19 cellular contexts compared by ENCODE assay signal in genomic region chr10:18334116-18334867, GRCh38.
A peak's percentile ranks its signal among the peaks of the same experiment; 100 is the strongest.
DNase-seq lines count a peak whose midpoint lies in the region; ATAC-seq and TF ChIP-seq lines count a peak whose summit lies in the region.
"Had no signal": no experiment of that assay in that cellular context is flagged by ENCODE, and none has a peak within 500 bp of the region (broad histone marks: within the 10 kb centered on the region; RNA-seq: fewer than 3 reads in every experiment).

No MANE protein-coding gene starts in this region.

- H3K79me2 ChIP-seq in fibroblast of lung (ENCODE audit: control insufficient read depth, insufficient read depth, low read length), result no peaks in the 10 kb centered on the region

- H3K36me3 ChIP-seq in fibroblast of lung (ENCODE audit: control insufficient read depth, insufficient read depth, low read length), result no peaks in the 10 kb centered on the region
- H3K36me3 ChIP-seq in left lung, result no peaks in the 10 kb centered on the region
- no peaks in the 10 kb centered on the region for H3K36me3 ChIP-seq in tibial artery
- H3K36me3 ChIP-seq: SJCRH30 had no signal

- H3K4me1 ChIP-seq in fibroblast of lung (ENCODE audit: control insufficient read depth, extremely low read depth, insufficient read depth, low read length) (no peaks in the 10 kb centered on the region), left lung (no peaks in the 10 kb centered on the region), tibial artery (peaks cover 0 to 29% (median 11%) of the 10 kb centered on the region in 4 donors)
- H3K4me1 ChIP-seq: SJCRH30 had no signal

- no peaks in the 10 kb centered on the region for H4K20me1 ChIP-seq in fibroblast of lung (ENCODE audit: control insufficient read depth, extremely low read depth, insufficient read depth, low read length)

- peak overlapping the region in 2 of 4 experiments; percentile 40 to 51 for H3K4me3 ChIP-seq in fibroblast of lung (replicated peaks in 1 of 4; ENCODE audit: control extremely low read depth in 1 of 4, insufficient read depth in 1 of 4, low read depth in 3 of 4, low read length in 4 of 4)
- H3K4me3 ChIP-seq in left lung, result no peak overlapping the region
- H3K4me3 ChIP-seq in tibial artery, result peak overlapping the region; percentile 35 to 37
- H3K4me3 ChIP-seq: SJCRH30 had no signal

- H3K9me3 ChIP-seq in fibroblast of lung (ENCODE audit: control insufficient read depth, insufficient read depth, low read depth, low read length) (no peaks in the 10 kb centered on the region), left lung (no peaks in the 10 kb centered on the region), tibial artery (no peaks in the 10 kb centered on the region)
- H3K9me3 ChIP-seq: SJCRH30 had no signal

- H3K4me2 ChIP-seq in fibroblast of lung (ENCODE audit: extremely low read depth, insufficient read depth, low read length), result peak overlapping the region; percentile 75

- TF ChIP-seq CTCF in fibroblast of lung (conservative IDR thresholded peaks at IDR 0.05 in 1 of 2, IDR thresholded peaks at IDR 0.05 in 1 of 2; ENCODE audit: low read depth in 1 of 2, low read length in 2 of 2), result no peak
- TF ChIP-seq CTCF in left lung (IDR thresholded peaks at IDR 0.05), result no peak
- no peak for TF ChIP-seq CTCF in tibial artery (IDR thresholded peaks at IDR 0.05)

- H3K27ac ChIP-seq in fibroblast of lung (ENCODE audit: insufficient read depth, low read length) (no peak overlapping the region), left lung (peak overlapping the region in 1 of 2 donors; percentile 58), tibial artery (peak overlapping the region; percentile 68 to 69)
- H3K27ac ChIP-seq: SJCRH30 had no signal

- no peak overlapping the region for H3K9ac ChIP-seq in fibroblast of lung (ENCODE audit: insufficient read depth, low read length)

- peak; percentile 0 for DNase-seq in NCI-H2171 treated with DMSO at 0.1 percent for 48 hours (lab: John Stamatoyannopoulos, UW)
- DNase-seq in NCI-H2171 (lab: John Stamatoyannopoulos, UW), result no peak
- peak in 1 of 2 donors; percentile 19 for DNase-seq in fibroblast of lung (ENCODE audit: low read depth in 2 of 2)
- DNase-seq in left lung, result no peak
- DNase-seq in tibial artery, result no peak
- DNase-seq in central memory CD4-positive, alpha-beta T cell, result no peak
- no peak for DNase-seq in NCI-H2029 treated with DMSO at 0.1 percent for 48 hours (lab: John Stamatoyannopoulos, UW)
- DNase-seq: 8988T; activated CD4-positive, alpha-beta T cell treated with anti-CD3 and anti-CD28 coated beads, Interleukin-2, amount 50 U/mL, for 1 hour; activated naive CD8-positive, alpha-beta T cell treated with anti-CD3 and anti-CD28 coated beads, Interleukin-2, amount 50 U/mL, for 24 hours; activated T-cell treated with anti-CD3 and anti-CD28 coated beads, Interleukin-2, amount 50 U/mL, for 48 hours; CD4-positive, alpha-beta memory T cell; H7; MV-4-11; stimulated activated CD4-positive, alpha-beta T cell treated with anti-CD3 and anti-CD28 coated beads, Interleukin-12 subunit alpha, Interleukin-12 subunit beta, amount 100 ng/mL, for 4 hours; stimulated activated naive CD8-positive, alpha-beta T cell treated with anti-CD3 and anti-CD28 coated beads, Interleukin-15, Interleukin-2, amounts not matched to agents 100 U/mL and 50 U/mL, for 24 hours; T-helper 9 cell had no signal

- peak; percentile 33 for ATAC-seq in left lung
- ATAC-seq in HG02852 (IDR thresholded peaks at IDR 0.05; ENCODE audit: unreplicated experiment), result no peak
- ATAC-seq: activated naive CD8-positive, alpha-beta T cell treated with anti-CD3 and anti-CD28 coated beads, Interleukin-2, amount 50 U/mL, for 24 hours; stimulated activated naive CD8-positive, alpha-beta T cell treated with anti-CD3 and anti-CD28 coated beads, Interleukin-15, Interleukin-2, amounts not matched to agents 100 U/mL and 50 U/mL, for 24 hours had no signal

- intact Hi-C loops in left lung (cut with DNase I) (no loop called here), tibial artery (cut with DNase I; ENCODE audit: low total_unique reads) (no loop called here)

- H3K27me3 ChIP-seq in fibroblast of lung (ENCODE audit: control insufficient read depth, insufficient read depth, low read length), result no peaks in the 10 kb centered on the region
- H3K27me3 ChIP-seq in left lung, result no peaks in the 10 kb centered on the region
- no peaks in the 10 kb centered on the region for H3K27me3 ChIP-seq in tibial artery
- H3K27me3 ChIP-seq: SJCRH30 had no signal

- peak overlapping the region; percentile 53 for H2AFZ ChIP-seq in fibroblast of lung (ENCODE audit: low read length)

Comparison
In these comparisons a context has a peak if more than half of its experiments do, and no peak if none do; other contexts are left out.
1. H3K4me3 ChIP-seq: peak in tibial artery (2 of 2); none in left lung (0 of 2).